Comparison of ENCODE assay signal across 16 cellular contexts in the genomic region with DNA sequence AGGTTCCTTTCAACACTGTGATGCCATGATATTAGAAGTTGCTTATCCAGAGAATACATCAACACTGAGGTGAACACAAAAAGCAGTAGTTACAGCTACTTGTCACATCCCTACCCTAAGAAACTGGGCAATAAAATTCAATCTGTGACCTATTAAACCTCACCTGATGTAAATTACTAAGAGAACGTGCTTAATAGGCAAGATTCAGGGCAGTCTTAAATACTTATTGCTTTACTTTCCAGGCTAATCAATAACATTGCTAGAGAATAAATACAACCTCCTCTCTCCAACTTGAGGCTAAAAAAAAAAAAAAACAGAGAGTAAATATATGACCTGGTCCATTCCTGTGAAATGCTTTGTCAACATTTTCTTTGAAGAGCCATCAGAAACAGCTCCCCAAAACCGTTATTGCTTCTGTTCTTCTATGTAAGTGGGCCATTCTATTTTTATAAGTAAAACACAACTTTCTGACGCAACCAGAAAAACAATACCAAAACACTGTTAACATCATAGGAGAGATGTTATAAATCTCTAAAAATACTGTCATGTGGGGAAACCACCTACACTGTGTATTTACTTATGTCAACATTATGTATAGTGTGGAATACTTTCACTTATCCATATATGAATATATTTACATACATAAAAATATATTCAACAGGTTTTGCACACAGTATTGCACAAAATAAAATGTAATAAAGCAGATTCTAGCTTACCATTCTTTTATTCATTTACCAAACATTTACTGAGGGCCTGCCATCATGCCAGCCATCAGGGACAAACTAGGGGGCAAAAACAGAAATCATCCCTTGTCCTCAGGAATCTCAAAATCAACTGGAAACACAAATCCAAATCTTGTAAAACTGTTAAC. TPM values are rescaled to one million over a fixed set of nuclear protein-coding genes. Genes with fewer than 3 reads are reported as not detected.
A peak's percentile ranks its signal among the peaks of the same experiment; 100 is the strongest.
DNase-seq lines count a peak whose midpoint lies in the region; ATAC-seq and TF ChIP-seq lines count a peak whose summit lies in the region.
"Had no signal": no experiment of that assay in that cellular context is flagged by ENCODE, and none has a peak within 500 bp of the region (broad histone marks: within the 10 kb centered on the region; RNA-seq: fewer than 3 reads in every experiment).

No MANE protein-coding gene starts in this region.

- peak overlapping the region; percentile 75 for H3K27ac Mint-ChIP-seq in chondrocyte (ENCODE audit: unreplicated experiment)
- no peak overlapping the region for H3K27ac Mint-ChIP-seq in progenitor cell of endocrine pancreas
- no peak overlapping the region for H3K27ac Mint-ChIP-seq in stimulated activated naive CD8-positive, alpha-beta T cell treated with anti-CD3 and anti-CD28 coated beads, Interleukin-15, amount 100 ng/mL, for 72 hours
- H3K27ac Mint-ChIP-seq: activated naive CD8-positive, alpha-beta T cell treated with anti-CD3 and anti-CD28 coated beads for 36 hours had no signal

- H3K36me3 Mint-ChIP-seq in chondrocyte (ENCODE audit: low read depth) (peaks cover 18% of the 10 kb centered on the region), progenitor cell of endocrine pancreas (ENCODE audit: insufficient read depth) (peaks cover 24% of the 10 kb centered on the region)

- no peak overlapping the region for H3K4me3 Mint-ChIP-seq in chondrocyte (ENCODE audit: unreplicated experiment)
- peak overlapping the region; percentile 4 for H3K4me3 Mint-ChIP-seq in progenitor cell of endocrine pancreas (ENCODE audit: low read depth)
- H3K4me3 Mint-ChIP-seq in stimulated activated naive CD8-positive, alpha-beta T cell treated with anti-CD3 and anti-CD28 coated beads, Interleukin-15, amount 100 ng/mL, for 72 hours: no peak overlapping the region
- H3K4me3 Mint-ChIP-seq: activated naive CD8-positive, alpha-beta T cell treated with anti-CD3 and anti-CD28 coated beads for 36 hours; effector memory CD8-positive, alpha-beta T cell had no signal

- H3K27ac ChIP-seq in foreskin keratinocyte: no peak overlapping the region
- H3K27ac ChIP-seq: C4-2B, cardiac muscle cell, left lung had no signal

- peaks cover 7% of the 10 kb centered on the region for H3K4me1 ChIP-seq in foreskin keratinocyte

- TF ChIP-seq CTCF in chondrocyte (IDR thresholded peaks at IDR 0.05): no peak
- TF ChIP-seq CTCF in progenitor cell of endocrine pancreas (IDR thresholded peaks at IDR 0.05; ENCODE audit: unreplicated experiment): no peak
- TF ChIP-seq CTCF in foreskin keratinocyte (conservative IDR thresholded peaks at IDR 0.05): no peak

- ATAC-seq in GM18858 (IDR thresholded peaks at IDR 0.05; ENCODE audit: unreplicated experiment) (peak; percentile 14), HG03439 (IDR thresholded peaks at IDR 0.05; ENCODE audit: unreplicated experiment) (peak; percentile 27), foreskin keratinocyte (no peak), HG02870 (IDR thresholded peaks at IDR 0.05; ENCODE audit: unreplicated experiment) (no peak)
- no peak for ATAC-seq in stimulated activated naive CD8-positive, alpha-beta T cell treated with anti-CD3 and anti-CD28 coated beads, Interleukin-15, amount 100 ng/mL, for 72 hours
- ATAC-seq: effector memory CD8-positive, alpha-beta T cell; left lung had no signal

- DNase-seq in chondrocyte (ENCODE audit: low spot score) (no peak), progenitor cell of endocrine pancreas (ENCODE audit: low spot score, unreplicated experiment) (no peak), foreskin keratinocyte (no peak)
- DNase-seq in stimulated activated naive CD8-positive, alpha-beta T cell treated with anti-CD3 and anti-CD28 coated beads, Interleukin-15, amount 100 ng/mL, for 72 hours: no peak
- DNase-seq: activated naive CD8-positive, alpha-beta T cell treated with anti-CD3 and anti-CD28 coated beads for 36 hours; activated T-cell treated with anti-CD3 and anti-CD28 coated beads, Interleukin-2, amount 50 U/mL, for 1 hour; DMS79; effector memory CD8-positive, alpha-beta T cell; KBM-7; left lung; NCI-H345 had no signal

- H3K9me3 Mint-ChIP-seq in chondrocyte (ENCODE audit: low read depth) (no peaks in the 10 kb centered on the region), progenitor cell of endocrine pancreas (ENCODE audit: low read depth) (peaks cover 3% of the 10 kb centered on the region)
- H3K9me3 Mint-ChIP-seq in stimulated activated naive CD8-positive, alpha-beta T cell treated with anti-CD3 and anti-CD28 coated beads, Interleukin-15, amount 100 ng/mL, for 72 hours: no peaks in the 10 kb centered on the region
- H3K9me3 Mint-ChIP-seq: activated naive CD8-positive, alpha-beta T cell treated with anti-CD3 and anti-CD28 coated beads for 36 hours; effector memory CD8-positive, alpha-beta T cell had no signal

- no peaks in the 10 kb centered on the region for H3K27me3 ChIP-seq in foreskin keratinocyte
- H3K27me3 ChIP-seq: cardiac muscle cell, left lung had no signal

- H3K27me3 Mint-ChIP-seq in chondrocyte (ENCODE audit: low read depth): no peaks in the 10 kb centered on the region
- no peaks in the 10 kb centered on the region for H3K27me3 Mint-ChIP-seq in progenitor cell of endocrine pancreas
- H3K27me3 Mint-ChIP-seq in stimulated activated naive CD8-positive, alpha-beta T cell treated with anti-CD3 and anti-CD28 coated beads, Interleukin-15, amount 100 ng/mL, for 72 hours: no peaks in the 10 kb centered on the region
- H3K27me3 Mint-ChIP-seq: activated naive CD8-positive, alpha-beta T cell treated with anti-CD3 and anti-CD28 coated beads for 36 hours; effector memory CD8-positive, alpha-beta T cell had no signal

- peaks cover 43% of the 10 kb centered on the region for H3K4me1 Mint-ChIP-seq in chondrocyte (ENCODE audit: low read depth)
- peaks cover 35% of the 10 kb centered on the region for H3K4me1 Mint-ChIP-seq in progenitor cell of endocrine pancreas (ENCODE audit: low read depth)
- H3K4me1 Mint-ChIP-seq in stimulated activated naive CD8-positive, alpha-beta T cell treated with anti-CD3 and anti-CD28 coated beads, Interleukin-15, amount 100 ng/mL, for 72 hours: peaks cover 36% of the 10 kb centered on the region

RNA-seq across cellular contexts. Expression of a gene that starts 2.7 kb away (rescaled TPM):
- 13.2 to 15.5 TPM (median 13.6 TPM) in 3 replicates for total RNA-seq in chondrocyte
- total RNA-seq in progenitor cell of endocrine pancreas: 8.5 and 9.5 TPM in 2 replicates
- total RNA-seq in foreskin keratinocyte: 7.5 and 9.1 TPM in 2 replicates
- 4.9 and 7.0 TPM in 2 replicates for polyA plus RNA-seq in foreskin keratinocyte

RNA-seq across cellular contexts. Expression of a gene that starts 2.8 kb away (rescaled TPM):
- total RNA-seq in chondrocyte: 1,295 to 1,411 TPM (median 1,362 TPM) in 3 replicates
- total RNA-seq in progenitor cell of endocrine pancreas: 1,859 and 1,922 TPM in 2 replicates
- total RNA-seq in foreskin keratinocyte: 2,112 and 2,154 TPM in 2 replicates
- 3,005 and 3,026 TPM in 2 replicates for polyA plus RNA-seq in foreskin keratinocyte

RNA-seq across cellular contexts. Expression of a gene that starts 31.0 kb away (rescaled TPM):
- 14.7 to 19.8 TPM (median 19.6 TPM) in 3 replicates for total RNA-seq in chondrocyte
- total RNA-seq in progenitor cell of endocrine pancreas: 14.9 TPM in 2 replicates
- 17.5 and 19.9 TPM in 2 replicates for total RNA-seq in foreskin keratinocyte
- 3.7 and 5.5 TPM in 2 replicates for polyA plus RNA-seq in foreskin keratinocyte

Comparison
In these comparisons a context has a peak if more than half of its experiments do, and no peak if none do; other contexts are left out.
1. ATAC-seq: peak in GM18858 (single experiment) and HG03439 (single experiment); none in foreskin keratinocyte (single experiment), stimulated activated naive CD8-positive, alpha-beta T cell treated with anti-CD3 and anti-CD28 coated beads, Interleukin-15, amount 100 ng/mL, for 72 hours (single experiment) and HG02870 (single experiment).